ENCODE assay signal across 1 cellular context in the genomic region with DNA sequence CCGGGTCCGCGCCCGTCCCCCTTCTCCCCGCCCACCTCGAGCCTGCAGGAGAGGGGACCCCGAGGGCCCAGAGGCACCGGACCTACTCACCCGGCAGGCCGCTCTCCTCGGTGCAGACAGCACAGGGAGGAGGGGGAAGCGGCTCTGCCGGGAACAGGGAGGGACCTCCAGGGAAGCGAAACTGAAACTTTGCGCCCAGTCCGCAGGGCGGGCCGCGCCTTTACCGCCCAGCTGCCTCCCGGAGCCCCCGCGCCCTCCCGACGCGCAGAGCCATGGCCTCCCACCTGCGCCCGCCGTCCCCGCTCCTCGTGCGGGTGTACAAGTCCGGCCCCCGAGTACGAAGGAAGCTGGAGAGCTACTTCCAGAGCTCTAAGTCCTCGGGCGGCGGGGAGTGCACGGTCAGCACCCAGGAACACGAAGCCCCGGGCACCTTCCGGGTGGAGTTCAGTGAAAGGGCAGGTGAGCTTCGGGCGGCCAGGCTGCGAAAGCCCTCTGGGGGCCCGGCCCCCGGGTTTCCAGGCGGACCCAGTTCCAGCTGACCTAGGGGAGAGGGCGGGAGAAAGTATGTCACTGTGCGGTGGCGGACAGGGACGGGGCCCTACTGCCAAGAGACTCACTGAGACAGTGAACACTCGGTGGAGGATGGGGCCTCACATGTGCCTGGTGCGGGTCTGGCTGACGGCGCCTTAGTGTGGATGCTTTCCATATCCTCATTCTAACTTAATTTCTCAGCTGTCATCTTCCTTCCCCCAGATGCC.
A peak's percentile ranks its signal among the peaks of the same experiment; 100 is the strongest.
TF ChIP-seq lines count a peak whose summit lies in the region.

A gene (plus strand): TSS at position 184 of the 758 bp plus-strand sequence. CDS start 89 bp downstream, at position 273.
A gene (minus strand): TSS at position 146 of the 758 bp plus-strand sequence. CDS start 4,680 bp downstream, outside the sequence.

TF ChIP-seq in HepG2, 621 proteins besides CTCF, POLR2A, EP300 and RAD21 (continued from another document):
- TF ChIP-seq, protein P1, sequence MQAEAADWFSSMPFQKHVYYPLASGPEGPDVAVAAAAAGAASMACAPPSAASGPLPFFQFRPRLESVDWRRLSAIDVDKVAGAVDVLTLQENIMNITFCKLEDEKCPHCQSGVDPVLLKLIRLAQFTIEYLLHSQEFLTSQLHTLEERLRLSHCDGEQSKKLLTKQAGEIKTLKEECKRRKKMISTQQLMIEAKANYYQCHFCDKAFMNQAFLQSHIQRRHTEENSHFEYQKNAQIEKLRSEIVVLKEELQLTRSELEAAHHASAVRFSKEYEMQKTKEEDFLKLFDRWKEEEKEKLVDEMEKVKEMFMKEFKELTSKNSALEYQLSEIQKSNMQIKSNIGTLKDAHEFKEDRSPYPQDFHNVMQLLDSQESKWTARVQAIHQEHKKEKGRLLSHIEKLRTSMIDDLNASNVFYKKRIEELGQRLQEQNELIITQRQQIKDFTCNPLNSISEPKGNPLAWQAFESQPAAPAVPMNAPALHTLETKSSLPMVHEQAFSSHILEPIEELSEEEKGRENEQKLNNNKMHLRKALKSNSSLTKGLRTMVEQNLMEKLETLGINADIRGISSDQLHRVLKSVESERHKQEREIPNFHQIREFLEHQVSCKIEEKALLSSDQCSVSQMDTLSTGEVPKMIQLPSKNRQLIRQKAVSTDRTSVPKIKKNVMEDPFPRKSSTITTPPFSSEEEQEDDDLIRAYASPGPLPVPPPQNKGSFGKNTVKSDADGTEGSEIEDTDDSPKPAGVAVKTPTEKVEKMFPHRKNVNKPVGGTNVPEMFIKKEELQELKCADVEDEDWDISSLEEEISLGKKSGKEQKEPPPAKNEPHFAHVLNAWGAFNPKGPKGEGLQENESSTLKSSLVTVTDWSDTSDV (CRISPR knock-in tag; IDR thresholded peaks at IDR 0.05), result peak; percentile 57; the same call in 1 of the 2 replicates
- TF ChIP-seq ONECUT2 (CRISPR knock-in tag; IDR thresholded peaks at IDR 0.05) (no peak), POLR2AphosphoS2 (IDR thresholded peaks at IDR 0.05; ENCODE audit: low read depth, low read length) (no peak), ZNF790 (CRISPR knock-in tag; IDR thresholded peaks at IDR 0.05; ENCODE audit: borderline replicate concordance) (no peak)
- TF ChIP-seq, protein P2, sequence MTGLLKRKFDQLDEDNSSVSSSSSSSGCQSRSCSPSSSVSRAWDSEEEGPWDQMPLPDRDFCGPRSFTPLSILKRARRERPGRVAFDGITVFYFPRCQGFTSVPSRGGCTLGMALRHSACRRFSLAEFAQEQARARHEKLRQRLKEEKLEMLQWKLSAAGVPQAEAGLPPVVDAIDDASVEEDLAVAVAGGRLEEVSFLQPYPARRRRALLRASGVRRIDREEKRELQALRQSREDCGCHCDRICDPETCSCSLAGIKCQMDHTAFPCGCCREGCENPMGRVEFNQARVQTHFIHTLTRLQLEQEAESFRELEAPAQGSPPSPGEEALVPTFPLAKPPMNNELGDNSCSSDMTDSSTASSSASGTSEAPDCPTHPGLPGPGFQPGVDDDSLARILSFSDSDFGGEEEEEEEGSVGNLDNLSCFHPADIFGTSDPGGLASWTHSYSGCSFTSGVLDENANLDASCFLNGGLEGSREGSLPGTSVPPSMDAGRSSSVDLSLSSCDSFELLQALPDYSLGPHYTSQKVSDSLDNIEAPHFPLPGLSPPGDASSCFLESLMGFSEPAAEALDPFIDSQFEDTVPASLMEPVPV (CRISPR knock-in tag; IDR thresholded peaks at IDR 0.05), result peak; percentile 77
